Comparison of ENCODE assay signal across 24 cellular contexts in genomic region chr10:90675621-90676020, GRCh38.
DNase-seq lines count a peak whose midpoint lies in the region; ATAC-seq and TF ChIP-seq lines count a peak whose summit lies in the region.
"Had no signal": no experiment of that assay in that cellular context is flagged by ENCODE, and none has a peak within 500 bp of the region (broad histone marks: within the 10 kb centered on the region; RNA-seq: fewer than 3 reads in every experiment).

No MANE protein-coding gene starts in this region.

- CTCF ChIA-PET in MCF 10A (lab: Yijun Ruan, JAX), result interaction anchor here (0.7 kb wide), 1 partner anchor 939 kb away, joined by 4 read pairs; no protein-coding TSS in a partner anchor

- intact Hi-C loops in MCF 10A (cut with micrococcal nuclease), result loop anchor here (5.0 kb wide), 1 partner anchor 662 kb away; no protein-coding TSS in a partner anchor
- intact Hi-C loops in breast epithelium (cut with DNase I; ENCODE audit: low total_unique reads), result no loop called here
- intact Hi-C loops in Right ventricle myocardium superior (cut with DNase I), result no loop called here

- H3K4me1 ChIP-seq in breast epithelium, result no peaks in the 10 kb centered on the region
- H3K4me1 ChIP-seq: gastrocnemius medialis had no signal

- no peak for TF ChIP-seq POLR2A in breast epithelium (IDR thresholded peaks at IDR 0.05)

- H3K4me3 ChIP-seq in breast epithelium, result no peak overlapping the region
- H3K4me3 ChIP-seq: gastrocnemius medialis, mucosa of descending colon, tibial nerve had no signal

- H3K9me3 Mint-ChIP-seq in MCF 10A (ENCODE audit: unreplicated experiment), result no peaks in the 10 kb centered on the region
- H3K9me3 Mint-ChIP-seq: activated naive CD8-positive, alpha-beta T cell treated with anti-CD3 and anti-CD28 coated beads for 36 hours; activated T-cell treated with anti-CD3 and anti-CD28 coated beads, Interleukin-2, amount 50 U/mL, for 72 hours; IgD-negative memory B cell; stimulated activated naive B cell treated with anti-CD40 and anti-IgM and Interleukin-4, amounts not matched to agents 10 μg/mL and 1 μg/mL and 100 μg/mL, for 72 hours; T-helper 2 cell treated with Interferon-gamma antibody and Interleukin-4, amounts not matched to agents 5 μg/mL and 100 μg/mL, for 36 hours had no signal

- no peaks in the 10 kb centered on the region for H3K36me3 ChIP-seq in breast epithelium
- H3K36me3 ChIP-seq: gastrocnemius medialis, tibial nerve had no signal

- TF ChIP-seq CTCF in MCF 10A (IDR thresholded peaks at IDR 0.05; ENCODE audit: unreplicated experiment) (no peak), breast epithelium (IDR thresholded peaks at IDR 0.05) (no peak)

- DNase-seq in MCF 10A (ENCODE audit: unreplicated experiment), result peak; percentile 76
- DNase-seq in breast epithelium (ENCODE audit: low spot score in 2 of 2), result no peak
- peak; percentile 25 for DNase-seq in astrocyte of the hippocampus (ENCODE audit: low read depth, low spot score)
- peak; percentile 61 for DNase-seq in fibroblast of the conjunctiva (ENCODE audit: low read depth)
- no peak for DNase-seq in Right ventricle myocardium superior
- no peak for DNase-seq in RPMI8226
- DNase-seq: 8988T; activated CD8-positive, alpha-beta memory T cell treated with anti-CD3 and anti-CD28 coated beads for 24 hours; activated naive CD8-positive, alpha-beta T cell treated with anti-CD3 and anti-CD28 coated beads for 36 hours; activated T-cell treated with anti-CD3 and anti-CD28 coated beads, Interleukin-2, amount 50 U/mL, for 72 hours; effector CD4-positive, alpha-beta T cell; gastrocnemius medialis; mucosa of descending colon; MV-4-11; NCI-H2029 treated with DMSO at 0.1 percent for 48 hours; stimulated activated CD4-positive, alpha-beta T cell treated with anti-CD3 and anti-CD28 coated beads, Interleukin-15, amount 100 ng/mL, for 24 hours; stimulated activated naive B cell treated with anti-CD40 and anti-IgM and Interleukin-4, amounts not matched to agents 10 μg/mL and 1 μg/mL and 100 μg/mL, for 72 hours had no signal

- peak overlapping the region; percentile 78 for H3K27ac Mint-ChIP-seq in MCF 10A (ENCODE audit: low read depth, unreplicated experiment)
- H3K27ac Mint-ChIP-seq: activated naive CD8-positive, alpha-beta T cell treated with anti-CD3 and anti-CD28 coated beads for 36 hours; activated T-cell treated with anti-CD3 and anti-CD28 coated beads, Interleukin-2, amount 50 U/mL, for 72 hours; CD14-positive monocyte; IgD-negative memory B cell; stimulated activated naive B cell treated with anti-CD40 and anti-IgM and Interleukin-4, amounts not matched to agents 10 μg/mL and 1 μg/mL and 100 μg/mL, for 72 hours; T-helper 2 cell treated with Interferon-gamma antibody and Interleukin-4, amounts not matched to agents 5 μg/mL and 100 μg/mL, for 36 hours had no signal

- ATAC-seq in HG03565 (IDR thresholded peaks at IDR 0.05; ENCODE audit: unreplicated experiment) (no peak), Right ventricle myocardium superior (ENCODE audit: poor library complexity) (no peak), GM18861 (IDR thresholded peaks at IDR 0.05; ENCODE audit: unreplicated experiment) (no peak)
- ATAC-seq: activated T-cell treated with anti-CD3 and anti-CD28 coated beads, Interleukin-2, amount 50 U/mL, for 72 hours; gastrocnemius medialis; left lobe of liver; stimulated activated naive B cell treated with anti-CD40 and anti-IgM and Interleukin-4, amounts not matched to agents 10 μg/mL and 1 μg/mL and 100 μg/mL, for 72 hours had no signal

- POLR2A ChIA-PET in MCF 10A (lab: Yijun Ruan, JAX), result interaction anchor here (1.2 kb wide), 1 partner anchor 354 kb away, joined by 3 read pairs; no protein-coding TSS in a partner anchor

- H3K4me1 Mint-ChIP-seq in MCF 10A (ENCODE audit: insufficient read depth, unreplicated experiment), result peaks cover 18% of the 10 kb centered on the region
- H3K4me1 Mint-ChIP-seq: activated naive CD8-positive, alpha-beta T cell treated with anti-CD3 and anti-CD28 coated beads for 36 hours; CD14-positive monocyte; IgD-negative memory B cell; stimulated activated naive B cell treated with anti-CD40 and anti-IgM and Interleukin-4, amounts not matched to agents 10 μg/mL and 1 μg/mL and 100 μg/mL, for 72 hours had no signal

- H3K27me3 Mint-ChIP-seq in MCF 10A (ENCODE audit: insufficient read depth, unreplicated experiment), result no peaks in the 10 kb centered on the region

- no peaks in the 10 kb centered on the region for H3K36me3 Mint-ChIP-seq in MCF 10A (ENCODE audit: insufficient read depth, unreplicated experiment)
- H3K36me3 Mint-ChIP-seq: activated naive CD8-positive, alpha-beta T cell treated with anti-CD3 and anti-CD28 coated beads for 36 hours; CD14-positive monocyte; IgD-negative memory B cell; stimulated activated naive B cell treated with anti-CD40 and anti-IgM and Interleukin-4, amounts not matched to agents 10 μg/mL and 1 μg/mL and 100 μg/mL, for 72 hours had no signal

- H3K27ac ChIP-seq in breast epithelium, result no peak overlapping the region
- H3K27ac ChIP-seq: gastrocnemius medialis had no signal

- no peaks in the 10 kb centered on the region for H3K9me3 ChIP-seq in breast epithelium
- H3K9me3 ChIP-seq: gastrocnemius medialis, mucosa of descending colon, tibial nerve had no signal

- no peaks in the 10 kb centered on the region for H3K27me3 ChIP-seq in breast epithelium
- H3K27me3 ChIP-seq: gastrocnemius medialis, tibial nerve had no signal

- TSS peak; percentile 70 for BruUV-seq in MCF 10A (replicated peaks; lab: Mats Ljungman, UMichigan)

- H3K4me3 Mint-ChIP-seq in MCF 10A (ENCODE audit: unreplicated experiment), result no peak overlapping the region
- H3K4me3 Mint-ChIP-seq: activated naive CD8-positive, alpha-beta T cell treated with anti-CD3 and anti-CD28 coated beads for 36 hours; activated T-cell treated with anti-CD3 and anti-CD28 coated beads, Interleukin-2, amount 50 U/mL, for 72 hours; CD14-positive monocyte; IgD-negative memory B cell; stimulated activated naive B cell treated with anti-CD40 and anti-IgM and Interleukin-4, amounts not matched to agents 10 μg/mL and 1 μg/mL and 100 μg/mL, for 72 hours; T-helper 2 cell treated with Interferon-gamma antibody and Interleukin-4, amounts not matched to agents 5 μg/mL and 100 μg/mL, for 36 hours had no signal

Comparison
In these comparisons a context has a peak if more than half of its experiments do, and no peak if none do; other contexts are left out.
1. DNase-seq: peak in MCF 10A (single experiment), astrocyte of the hippocampus (single experiment) and fibroblast of the conjunctiva (single experiment); none in breast epithelium (0 of 2), Right ventricle myocardium superior (single experiment) and RPMI8226 (single experiment).